In genomic region chr15:54374184-54374947, GRCh38 we compare ENCODE assay signal across 20 cellular contexts.
"Had no signal": no experiment of that assay in that cellular context is flagged by ENCODE, and none has a peak within 500 bp of the region (broad histone marks: within the 10 kb centered on the region; RNA-seq: fewer than 3 reads in every experiment).

No MANE protein-coding gene starts in this region.

- H3K27ac Mint-ChIP-seq: activated CD4-positive, alpha-beta T cell treated with anti-CD3 and anti-CD28 coated beads for 36 hours; activated CD8-positive, alpha-beta T cell treated with anti-CD3 and anti-CD28 coated beads for 36 hours; activated naive CD8-positive, alpha-beta T cell treated with anti-CD3 and anti-CD28 coated beads for 36 hours; brain had no signal

- H3K4me3 Mint-ChIP-seq: activated CD4-positive, alpha-beta T cell treated with anti-CD3 and anti-CD28 coated beads for 36 hours; activated CD8-positive, alpha-beta T cell treated with anti-CD3 and anti-CD28 coated beads for 36 hours; activated naive CD8-positive, alpha-beta T cell treated with anti-CD3 and anti-CD28 coated beads for 36 hours; brain; neural crest cell had no signal

- H3K27ac ChIP-seq: coronary artery, esophagus squamous epithelium, pancreas, tibial artery, uterus, VCaP had no signal

- H3K9me3 ChIP-seq: pancreas, tibial artery, uterus had no signal

- H3K36me3 ChIP-seq: esophagus squamous epithelium, pancreas, tibial artery, uterus had no signal

- DNase-seq: activated CD4-positive, alpha-beta T cell treated with anti-CD3 and anti-CD28 coated beads for 36 hours; activated CD8-positive, alpha-beta T cell treated with anti-CD3 and anti-CD28 coated beads for 36 hours; activated gamma-delta T cell treated with Interleukin-2 at 50 U/mL for 16 hours; activated naive CD8-positive, alpha-beta T cell treated with anti-CD3 and anti-CD28 coated beads for 36 hours; amygdala; central memory CD4-positive, alpha-beta T cell; esophagus squamous epithelium; hypothalamus; kidney glomerular epithelial cell; retina; stimulated activated CD4-positive, alpha-beta T cell treated with anti-CD3 and anti-CD28 coated beads, Interleukin-15, amount 100 ng/mL, for 24 hours; stimulated activated CD4-positive, alpha-beta T cell treated with anti-CD3 and anti-CD28 coated beads, Interleukin-4, amount 100 ng/mL, for 1 hour; stimulated activated naive CD4-positive, alpha-beta T cell; tibial artery; uterus had no signal

- H3K9me3 Mint-ChIP-seq: activated CD8-positive, alpha-beta T cell treated with anti-CD3 and anti-CD28 coated beads for 36 hours; activated naive CD8-positive, alpha-beta T cell treated with anti-CD3 and anti-CD28 coated beads for 36 hours; neural crest cell had no signal

- H3K36me3 Mint-ChIP-seq: activated naive CD8-positive, alpha-beta T cell treated with anti-CD3 and anti-CD28 coated beads for 36 hours; brain had no signal

- H3K4me3 ChIP-seq: coronary artery, esophagus squamous epithelium, pancreas, tibial artery, uterus had no signal

- H3K4me1 Mint-ChIP-seq: activated CD4-positive, alpha-beta T cell treated with anti-CD3 and anti-CD28 coated beads for 36 hours; activated naive CD8-positive, alpha-beta T cell treated with anti-CD3 and anti-CD28 coated beads for 36 hours; brain; neural crest cell had no signal

- H3K4me1 ChIP-seq: esophagus squamous epithelium, pancreas, tibial artery, uterus had no signal

- H3K27me3 Mint-ChIP-seq: activated CD4-positive, alpha-beta T cell treated with anti-CD3 and anti-CD28 coated beads for 36 hours; activated CD8-positive, alpha-beta T cell treated with anti-CD3 and anti-CD28 coated beads for 36 hours; activated naive CD8-positive, alpha-beta T cell treated with anti-CD3 and anti-CD28 coated beads for 36 hours; brain had no signal

- ATAC-seq: activated CD4-positive, alpha-beta T cell treated with anti-CD3 and anti-CD28 coated beads for 36 hours; activated CD8-positive, alpha-beta T cell treated with anti-CD3 and anti-CD28 coated beads for 36 hours; pancreas had no signal

- H3K27me3 ChIP-seq: esophagus squamous epithelium, pancreas, tibial artery, uterus had no signal
